21 cellular contexts compared by ENCODE assay signal in genomic region chr10:60681103-60681502, GRCh38.
"Had no signal": no experiment of that assay in that cellular context is flagged by ENCODE, and none has a peak within 500 bp of the region (broad histone marks: within the 10 kb centered on the region; RNA-seq: fewer than 3 reads in every experiment).

No MANE protein-coding gene starts in this region.

- H3K27me3 Mint-ChIP-seq: dendritic cell treated with granulocyte-macrophage colony-stimulating factor and Interleukin-4, amounts not matched to agents 40 ng/mL and 50 ng/mL, for 4 days; effector memory CD8-positive, alpha-beta T cell had no signal

- H3K4me3 Mint-ChIP-seq: dendritic cell treated with granulocyte-macrophage colony-stimulating factor and Interleukin-4, amounts not matched to agents 40 ng/mL and 50 ng/mL, for 4 days; effector memory CD8-positive, alpha-beta T cell had no signal

- H3K27ac ChIP-seq: colonic mucosa, esophagus muscularis mucosa, foreskin keratinocyte, gastroesophageal sphincter, heart left ventricle, hepatocyte, left lung, lower lobe of right lung had no signal

- H3K9me3 Mint-ChIP-seq: effector memory CD8-positive, alpha-beta T cell had no signal

- H3K4me2 ChIP-seq: hepatocyte had no signal

- H3K4me1 ChIP-seq: colonic mucosa, esophagus muscularis mucosa, foreskin keratinocyte, gastroesophageal sphincter, heart left ventricle, left lung, lower lobe of right lung had no signal

- H3K27ac Mint-ChIP-seq: dendritic cell treated with granulocyte-macrophage colony-stimulating factor and Interleukin-4, amounts not matched to agents 40 ng/mL and 50 ng/mL, for 4 days; effector memory CD8-positive, alpha-beta T cell had no signal

- H3K79me2 ChIP-seq: hepatocyte had no signal

- H3K36me3 ChIP-seq: colonic mucosa, esophagus muscularis mucosa, gastroesophageal sphincter, heart left ventricle, left lung, lower lobe of right lung had no signal

- H3K27me3 ChIP-seq: colonic mucosa, esophagus muscularis mucosa, foreskin keratinocyte, gastroesophageal sphincter, hepatocyte, left lung had no signal

- FAIRE-seq: endothelial cell of umbilical vein, frontal cortex, islet of Langerhans, keratinocyte had no signal

- DNase-seq: colonic mucosa; cortex of kidney; effector CD8-positive, alpha-beta T cell; effector memory CD8-positive, alpha-beta T cell; foreskin keratinocyte; heart left ventricle; hypothalamus; left cardiac atrium; left lung; left ventricle myocardium superior; lower lobe of right lung; mesenchymal stem cell; midbrain had no signal

- H3K9me3 ChIP-seq: colonic mucosa, left lung, lower lobe of right lung had no signal

- H3K4me3 ChIP-seq: colonic mucosa, esophagus muscularis mucosa, gastroesophageal sphincter, heart left ventricle, hepatocyte, left lung, lower lobe of right lung had no signal

- ATAC-seq: effector memory CD8-positive, alpha-beta T cell; foreskin keratinocyte; gastroesophageal sphincter; heart left ventricle; left cardiac atrium; left lung; left ventricle myocardium superior; lower lobe of right lung had no signal
